In genomic region chr1:170789063-170789462, GRCh38 we compare ENCODE assay signal across 19 cellular contexts.
"Had no signal": no experiment of that assay in that cellular context is flagged by ENCODE, and none has a peak within 500 bp of the region (broad histone marks: within the 10 kb centered on the region; RNA-seq: fewer than 3 reads in every experiment).

No MANE protein-coding gene starts in this region.

- ATAC-seq: activated CD4-positive, CD25-positive, alpha-beta regulatory T cell treated with anti-CD3 and anti-CD28 coated beads, Interleukin-2, amount 50 U/mL, for 24 hours; activated CD8-positive, alpha-beta memory T cell treated with anti-CD3 and anti-CD28 coated beads, Interleukin-2, amount 10 ng/mL, durations not matched to agents 7 days and 5 days; body of pancreas; gastrocnemius medialis; natural killer cell treated with Interleukin-12 subunit alpha and Interleukin-12 subunit beta and Interleukin-15 and Interleukin-18, amount 100 ng/mL, for 72 hours; stimulated activated effector memory CD8-positive, alpha-beta T cell treated with anti-CD3 and anti-CD28 coated beads, Interleukin-12 subunit alpha, Interleukin-12 subunit beta, amount 100 ng/mL, for 72 hours had no signal

- DNase-seq: activated CD4-positive, alpha-beta T cell treated with anti-CD3 and anti-CD28 coated beads, Interleukin-2, amount 50 U/mL, for 48 hours; activated CD8-positive, alpha-beta memory T cell treated with anti-CD3 and anti-CD28 coated beads, Interleukin-2, amount 10 ng/mL, durations not matched to agents 7 days and 5 days; activated effector memory CD4-positive, alpha-beta T cell treated with Interleukin-2 at 50 U/mL for 16 hours; activated T-cell treated with anti-CD3 and anti-CD28 coated beads, Interleukin-2, amount 50 U/mL, for 24 hours; body of pancreas; central memory CD4-positive, alpha-beta T cell; cortex of kidney; effector memory CD4-positive, alpha-beta T cell; gastrocnemius medialis; left ventricle myocardium inferior; mesenchymal stem cell; nucleus accumbens; tibial artery had no signal

- H3K36me3 ChIP-seq: gastrocnemius medialis, left ventricle myocardium inferior, right atrium auricular region, tibial artery had no signal

- H3K4me2 ChIP-seq: smooth muscle cell had no signal

- H3K4me1 ChIP-seq: body of pancreas, left ventricle myocardium inferior, right atrium auricular region had no signal

- FAIRE-seq: keratinocyte had no signal

- H3K27ac ChIP-seq: body of pancreas, gastrocnemius medialis, left ventricle myocardium inferior, right atrium auricular region, tibial artery had no signal

- H3K4me3 ChIP-seq: body of pancreas, gastrocnemius medialis, left ventricle myocardium inferior, right atrium auricular region, smooth muscle cell, tibial artery had no signal

- H3K9me3 ChIP-seq: body of pancreas, gastrocnemius medialis, left ventricle myocardium inferior, right atrium auricular region, tibial artery had no signal

- H3K27me3 ChIP-seq: body of pancreas, gastrocnemius medialis, right atrium auricular region, tibial artery had no signal
